Comparison of ENCODE assay signal across 8 cellular contexts in the genomic region with DNA sequence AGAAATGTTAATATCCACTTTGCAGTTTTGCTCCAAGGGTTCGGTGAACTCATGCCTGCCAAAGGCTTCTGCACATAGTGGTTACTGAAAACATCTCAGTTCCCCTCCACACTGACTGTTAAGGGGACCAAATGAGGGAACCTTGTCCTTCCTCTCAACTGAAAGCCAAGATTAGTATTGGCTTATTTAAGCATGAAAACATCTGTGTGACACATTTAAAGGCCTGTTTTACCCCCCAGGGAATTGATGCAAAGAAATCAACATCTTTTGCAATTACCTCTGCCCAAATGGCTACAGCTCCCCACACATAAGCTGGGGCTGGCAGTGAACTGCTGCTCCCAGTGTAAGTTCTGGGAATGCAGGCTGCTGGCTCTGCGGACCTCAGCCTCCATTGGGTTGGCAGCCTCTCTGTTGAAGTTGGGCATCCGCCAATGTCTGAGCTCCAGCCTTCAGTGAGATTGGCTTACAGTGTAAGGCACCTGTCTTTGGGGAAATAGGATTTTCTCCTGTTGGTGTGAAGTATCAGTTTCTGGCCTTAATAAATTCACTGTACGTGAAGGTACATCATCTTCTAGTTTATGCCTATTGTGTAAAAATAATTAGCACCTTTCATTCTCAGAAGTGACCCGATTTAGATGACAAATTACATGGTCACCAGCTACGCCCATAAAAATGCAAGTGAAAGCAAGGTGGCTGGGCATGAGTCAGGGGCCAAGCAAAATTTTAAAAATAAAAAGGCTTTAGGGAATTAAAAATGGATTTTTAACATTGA.
A peak's percentile ranks its signal among the peaks of the same experiment; 100 is the strongest.
DNase-seq lines count a peak whose midpoint lies in the region; ATAC-seq and TF ChIP-seq lines count a peak whose summit lies in the region.

No MANE protein-coding gene starts in this region.

- H3K9me3 ChIP-seq in MG63 (no peaks in the 10 kb centered on the region), suprapubic skin (no peaks in the 10 kb centered on the region), trophoblast cell (ENCODE audit: insufficient read depth, low read depth, low read length) (no peaks in the 10 kb centered on the region)

- H3K36me3 Mint-ChIP-seq in stimulated activated effector memory CD8-positive, alpha-beta T cell treated with anti-CD3 and anti-CD28 coated beads, Interleukin-12 subunit alpha, Interleukin-12 subunit beta, amount 100 ng/mL, for 72 hours = no peaks in the 10 kb centered on the region
- peaks cover 29% of the 10 kb centered on the region for H3K36me3 Mint-ChIP-seq in type B pancreatic cell

- H3K27ac ChIP-seq in suprapubic skin (no peak overlapping the region), trophoblast cell (ENCODE audit: low read depth, low read length) (no peak overlapping the region)

- no peak overlapping the region for H2BK12ac ChIP-seq in trophoblast cell (ENCODE audit: low read length)

- no peak overlapping the region for H2BK120ac ChIP-seq in trophoblast cell (ENCODE audit: insufficient read depth, low read length, poor library complexity)

- H3K27me3 ChIP-seq in MG63 (no peaks in the 10 kb centered on the region), suprapubic skin (no peaks in the 10 kb centered on the region), trophoblast cell (ENCODE audit: insufficient read depth, low read length) (no peaks in the 10 kb centered on the region)

- H3K4me1 ChIP-seq in suprapubic skin (no peaks in the 10 kb centered on the region), trophoblast cell (ENCODE audit: control insufficient read depth in 1 of 2, insufficient read depth in 2 of 2, low read length in 2 of 2) (no peaks in the 10 kb centered on the region)

- no peak overlapping the region for H4K12ac ChIP-seq in trophoblast cell (ENCODE audit: low read depth, low read length)

- H3K4ac ChIP-seq in trophoblast cell (ENCODE audit: low read depth, low read length) = no peak overlapping the region

- TF ChIP-seq CTCF in suprapubic skin (IDR thresholded peaks at IDR 0.05) (no peak), type B pancreatic cell (conservative IDR thresholded peaks at IDR 0.05) (no peak)

- no peak overlapping the region for H3K9ac ChIP-seq in trophoblast cell (ENCODE audit: low read length)

- no peaks in the 10 kb centered on the region for H3K27me3 Mint-ChIP-seq in type B pancreatic cell

- peak; percentile 64 for ATAC-seq in GM21515 (IDR thresholded peaks at IDR 0.05; ENCODE audit: unreplicated experiment)
- no peak for ATAC-seq in stimulated activated effector memory CD8-positive, alpha-beta T cell treated with anti-CD3 and anti-CD28 coated beads, Interleukin-12 subunit alpha, Interleukin-12 subunit beta, amount 100 ng/mL, for 72 hours

- H2AFZ ChIP-seq in trophoblast cell (ENCODE audit: insufficient read depth, low read length, poor library complexity) = no peak overlapping the region

- no peaks in the 10 kb centered on the region for H3K4me1 Mint-ChIP-seq in stimulated activated effector memory CD8-positive, alpha-beta T cell treated with anti-CD3 and anti-CD28 coated beads, Interleukin-12 subunit alpha, Interleukin-12 subunit beta, amount 100 ng/mL, for 72 hours
- H3K4me1 Mint-ChIP-seq in type B pancreatic cell (ENCODE audit: unreplicated experiment) = no peaks in the 10 kb centered on the region

- H2BK5ac ChIP-seq in trophoblast cell (ENCODE audit: low read depth, low read length, poor library complexity) = no peak overlapping the region

- no peak overlapping the region for H3K27ac Mint-ChIP-seq in stimulated activated effector memory CD8-positive, alpha-beta T cell treated with anti-CD3 and anti-CD28 coated beads, Interleukin-12 subunit alpha, Interleukin-12 subunit beta, amount 100 ng/mL, for 72 hours
- H3K27ac Mint-ChIP-seq in type B pancreatic cell = no peak overlapping the region

- H3K18ac ChIP-seq in trophoblast cell (ENCODE audit: low read length) = no peak overlapping the region

- H4K8ac ChIP-seq in trophoblast cell (ENCODE audit: low read depth, low read length) = no peak overlapping the region

- H3K23ac ChIP-seq in trophoblast cell (ENCODE audit: low read length) = no peak overlapping the region

- peak; percentile 1 for DNase-seq in CD1c-positive myeloid dendritic cell (ENCODE audit: extremely low spot score)
- peak; percentile 75 for DNase-seq in MG63
- peak; percentile 35 for DNase-seq in globus pallidus (ENCODE audit: low spot score)
- no peak for DNase-seq in suprapubic skin (ENCODE audit: low spot score in 2 of 2)
- DNase-seq in trophoblast cell = no peak
- no peak for DNase-seq in stimulated activated effector memory CD8-positive, alpha-beta T cell treated with anti-CD3 and anti-CD28 coated beads, Interleukin-12 subunit alpha, Interleukin-12 subunit beta, amount 100 ng/mL, for 72 hours (ENCODE audit: low spot score in 2 of 2)
- no peak for DNase-seq in type B pancreatic cell (ENCODE audit: extremely low spot score, unreplicated experiment)

- 74% methylated on average over 6 of the region's 6 CpGs for WGBS in suprapubic skin
- no CpG with 5 or more reads among the region's 6 CpGs for WGBS in trophoblast cell (ENCODE audit: extremely low coverage, insufficient coverage, insufficient read length)

- no peak overlapping the region for H3K4me3 ChIP-seq in MG63
- no peak overlapping the region for H3K4me3 ChIP-seq in suprapubic skin
- no peak overlapping the region for H3K4me3 ChIP-seq in trophoblast cell (ENCODE audit: low read depth, low read length)

- H3K14ac ChIP-seq in trophoblast cell (ENCODE audit: low read length) = no peak overlapping the region

- no peak overlapping the region for H2AK5ac ChIP-seq in trophoblast cell (ENCODE audit: low read length)

- no peak for TF ChIP-seq POLR2A in suprapubic skin (IDR thresholded peaks at IDR 0.05)

- TF ChIP-seq EP300 in suprapubic skin (IDR thresholded peaks at IDR 0.05) = no peak

- no peak overlapping the region for H4K91ac ChIP-seq in trophoblast cell (ENCODE audit: low read depth, low read length)

- no peaks in the 10 kb centered on the region for H3K79me1 ChIP-seq in trophoblast cell (ENCODE audit: low read length)

- H3K4me2 ChIP-seq in trophoblast cell (ENCODE audit: low read length) = no peak overlapping the region

- no peaks in the 10 kb centered on the region for H3K36me3 ChIP-seq in MG63
- peaks cover under 1% of the 10 kb centered on the region for H3K36me3 ChIP-seq in suprapubic skin
- peaks cover under 1 to 6% of the 10 kb centered on the region in 2 experiments for H3K36me3 ChIP-seq in trophoblast cell (ENCODE audit: control insufficient read depth in 1 of 2, insufficient read depth in 2 of 2, low read length in 2 of 2)

- no peaks in the 10 kb centered on the region for H3K9me3 Mint-ChIP-seq in stimulated activated effector memory CD8-positive, alpha-beta T cell treated with anti-CD3 and anti-CD28 coated beads, Interleukin-12 subunit alpha, Interleukin-12 subunit beta, amount 100 ng/mL, for 72 hours
- no peaks in the 10 kb centered on the region for H3K9me3 Mint-ChIP-seq in type B pancreatic cell

- no peak overlapping the region for H3K4me3 Mint-ChIP-seq in stimulated activated effector memory CD8-positive, alpha-beta T cell treated with anti-CD3 and anti-CD28 coated beads, Interleukin-12 subunit alpha, Interleukin-12 subunit beta, amount 100 ng/mL, for 72 hours
- H3K4me3 Mint-ChIP-seq in type B pancreatic cell = no peak overlapping the region

- no peaks in the 10 kb centered on the region for H3K79me2 ChIP-seq in trophoblast cell (ENCODE audit: control insufficient read depth, insufficient read depth, low read length, poor library complexity)

Comparison
In these comparisons a context has a peak if more than half of its experiments do, and no peak if none do; other contexts are left out.
1. DNase-seq: peak in CD1c-positive myeloid dendritic cell (single experiment), MG63 (single experiment) and globus pallidus (single experiment); none in suprapubic skin (0 of 2), trophoblast cell (0 of 2), stimulated activated effector memory CD8-positive, alpha-beta T cell treated with anti-CD3 and anti-CD28 coated beads, Interleukin-12 subunit alpha, Interleukin-12 subunit beta, amount 100 ng/mL, for 72 hours (0 of 2) and type B pancreatic cell (single experiment).